1 cellular context compared by ENCODE assay signal in the genomic region with DNA sequence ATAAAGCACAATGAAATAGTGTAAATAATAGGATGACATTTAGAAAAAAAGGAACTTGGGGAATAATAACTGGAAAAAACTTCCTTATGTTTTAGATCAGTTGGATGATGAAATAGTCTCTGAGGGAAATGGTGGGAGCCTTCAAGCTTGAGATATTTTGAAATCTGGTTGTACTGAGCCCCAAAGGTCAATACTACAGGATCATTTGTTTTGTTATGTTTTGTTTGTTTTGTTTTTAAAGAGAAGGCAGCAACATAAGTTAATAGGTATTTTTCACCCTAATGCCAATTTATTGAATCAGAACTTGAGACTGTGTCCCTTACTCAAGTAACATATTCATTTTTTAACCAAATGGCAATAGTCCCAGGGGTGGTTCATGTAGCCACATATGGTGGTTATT.
TF ChIP-seq lines count a peak whose summit lies in the region.

No MANE protein-coding gene starts in this region.

TF ChIP-seq in endothelial cell of umbilical vein, 7 proteins besides CTCF, POLR2A, EP300 and RAD21:
- TF ChIP-seq, protein P1, sequence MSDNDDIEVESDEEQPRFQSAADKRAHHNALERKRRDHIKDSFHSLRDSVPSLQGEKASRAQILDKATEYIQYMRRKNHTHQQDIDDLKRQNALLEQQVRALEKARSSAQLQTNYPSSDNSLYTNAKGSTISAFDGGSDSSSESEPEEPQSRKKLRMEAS (IDR thresholded peaks at IDR 0.05; ENCODE audit: insufficient read depth, insufficient read length) = no peak
- TF ChIP-seq EZH2 (IDR thresholded peaks at IDR 0.05; ENCODE audit: borderline replicate concordance, low read depth, low read length, severe bottlenecking) (no peak), FOS (IDR thresholded peaks at IDR 0.05; ENCODE audit: borderline replicate concordance, insufficient read depth, low read length) (no peak), JUN (IDR thresholded peaks at IDR 0.05; ENCODE audit: borderline replicate concordance, insufficient read depth, insufficient read length, low read depth) (no peak), MYC (IDR thresholded peaks at IDR 0.05; ENCODE audit: low read depth, low read length) (no peak)
